ENCODE assay signal across 1 cellular context in the genomic region with DNA sequence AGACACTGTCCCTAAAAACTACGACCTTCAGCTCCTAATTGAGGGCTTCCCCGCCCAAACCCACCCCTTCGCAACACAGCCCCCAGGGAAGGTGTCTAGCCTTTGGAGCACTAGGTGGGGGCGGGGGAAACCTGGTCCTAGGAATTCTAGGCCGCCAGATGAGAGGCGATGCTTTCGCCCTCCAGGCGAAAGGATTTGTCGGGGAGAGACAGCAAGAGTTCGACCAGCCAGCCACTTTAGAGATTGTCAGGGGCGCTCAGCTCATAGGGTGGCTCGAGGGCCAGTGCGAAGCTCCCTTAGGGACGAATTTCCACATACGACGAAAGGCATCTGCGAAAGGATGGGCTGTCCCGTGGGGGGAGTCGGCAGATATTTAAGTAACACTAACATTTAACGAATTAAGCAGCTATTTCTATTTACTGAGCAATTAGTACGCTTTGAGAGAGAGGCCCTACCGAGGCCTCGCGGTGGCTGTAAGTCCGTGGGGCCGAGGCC.
TF ChIP-seq lines count a peak whose summit lies in the region.

No MANE protein-coding gene starts in this region.

TF ChIP-seq in A549, 52 proteins besides CTCF, POLR2A, EP300 and RAD21:
- TF ChIP-seq, protein P1, sequence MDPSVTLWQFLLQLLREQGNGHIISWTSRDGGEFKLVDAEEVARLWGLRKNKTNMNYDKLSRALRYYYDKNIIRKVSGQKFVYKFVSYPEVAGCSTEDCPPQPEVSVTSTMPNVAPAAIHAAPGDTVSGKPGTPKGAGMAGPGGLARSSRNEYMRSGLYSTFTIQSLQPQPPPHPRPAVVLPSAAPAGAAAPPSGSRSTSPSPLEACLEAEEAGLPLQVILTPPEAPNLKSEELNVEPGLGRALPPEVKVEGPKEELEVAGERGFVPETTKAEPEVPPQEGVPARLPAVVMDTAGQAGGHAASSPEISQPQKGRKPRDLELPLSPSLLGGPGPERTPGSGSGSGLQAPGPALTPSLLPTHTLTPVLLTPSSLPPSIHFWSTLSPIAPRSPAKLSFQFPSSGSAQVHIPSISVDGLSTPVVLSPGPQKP (IDR thresholded peaks at IDR 0.05; ENCODE audit: low read depth, low read length): no peak
- no peak for TF ChIP-seq EHMT2 (IDR thresholded peaks at IDR 0.05; ENCODE audit: low read depth)
- no peak for TF ChIP-seq JUN (IDR thresholded peaks at IDR 0.05)
- no peak for TF ChIP-seq FOSB (CRISPR knock-in tag; IDR thresholded peaks at IDR 0.05)
- TF ChIP-seq, protein P2, sequence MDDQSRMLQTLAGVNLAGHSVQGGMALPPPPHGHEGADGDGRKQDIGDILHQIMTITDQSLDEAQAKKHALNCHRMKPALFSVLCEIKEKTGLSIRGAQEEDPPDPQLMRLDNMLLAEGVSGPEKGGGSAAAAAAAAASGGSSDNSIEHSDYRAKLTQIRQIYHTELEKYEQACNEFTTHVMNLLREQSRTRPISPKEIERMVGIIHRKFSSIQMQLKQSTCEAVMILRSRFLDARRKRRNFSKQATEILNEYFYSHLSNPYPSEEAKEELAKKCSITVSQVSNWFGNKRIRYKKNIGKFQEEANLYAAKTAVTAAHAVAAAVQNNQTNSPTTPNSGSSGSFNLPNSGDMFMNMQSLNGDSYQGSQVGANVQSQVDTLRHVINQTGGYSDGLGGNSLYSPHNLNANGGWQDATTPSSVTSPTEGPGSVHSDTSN (IDR thresholded peaks at IDR 0.05): no peak
- TF ChIP-seq, protein P3, sequence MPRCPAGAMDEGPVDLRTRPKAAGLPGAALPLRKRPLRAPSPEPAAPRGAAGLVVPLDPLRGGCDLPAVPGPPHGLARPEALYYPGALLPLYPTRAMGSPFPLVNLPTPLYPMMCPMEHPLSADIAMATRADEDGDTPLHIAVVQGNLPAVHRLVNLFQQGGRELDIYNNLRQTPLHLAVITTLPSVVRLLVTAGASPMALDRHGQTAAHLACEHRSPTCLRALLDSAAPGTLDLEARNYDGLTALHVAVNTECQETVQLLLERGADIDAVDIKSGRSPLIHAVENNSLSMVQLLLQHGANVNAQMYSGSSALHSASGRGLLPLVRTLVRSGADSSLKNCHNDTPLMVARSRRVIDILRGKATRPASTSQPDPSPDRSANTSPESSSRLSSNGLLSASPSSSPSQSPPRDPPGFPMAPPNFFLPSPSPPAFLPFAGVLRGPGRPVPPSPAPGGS (IDR thresholded peaks at IDR 0.05): no peak
- no peak for TF ChIP-seq TFCP2L1 (CRISPR knock-in tag; IDR thresholded peaks at IDR 0.05)
- TF ChIP-seq RARB (CRISPR knock-in tag; IDR thresholded peaks at IDR 0.05): no peak
